8 cellular contexts compared by ENCODE assay signal in genomic region chr17:1590031-1590746, GRCh38. TPM values are rescaled to one million over a fixed set of nuclear protein-coding genes. Genes with fewer than 3 reads are reported as not detected.
DNase-seq lines count a peak whose midpoint lies in the region; ATAC-seq and TF ChIP-seq lines count a peak whose summit lies in the region.

No MANE protein-coding gene starts in this region.

- peaks cover 73% of the 10 kb centered on the region for H3K36me3 ChIP-seq in DOHH2 (ENCODE audit: control insufficient read depth, low read length)
- no peaks in the 10 kb centered on the region; the same call in 1 of the 2 replicates for H3K36me3 ChIP-seq in Karpas-422 (ENCODE audit: insufficient read depth, low read length)
- H3K36me3 ChIP-seq in CD8-positive, alpha-beta T cell (ENCODE audit: insufficient read depth, low read length), result no peaks in the 10 kb centered on the region

- H3K4me2 ChIP-seq in DOHH2 (ENCODE audit: low read length) (peak overlapping the region; percentile 21), Karpas-422 (ENCODE audit: low read depth, low read length, poor library complexity, severe bottlenecking) (no peak overlapping the region)

- peak overlapping the region; percentile 79 for H3K27ac Mint-ChIP-seq in chondrocyte (ENCODE audit: unreplicated experiment)
- no peak overlapping the region for H3K27ac Mint-ChIP-seq in CD8-positive, alpha-beta T cell

- no peaks in the 10 kb centered on the region for H4K20me1 ChIP-seq in DOHH2 (ENCODE audit: control insufficient read depth, insufficient read depth, low read depth, low read length)
- H4K20me1 ChIP-seq in Karpas-422 (ENCODE audit: insufficient read depth, low read depth, low read length), result no peaks in the 10 kb centered on the region

- peaks cover 18% of the 10 kb centered on the region for H3F3A ChIP-seq in DOHH2 (ENCODE audit: control insufficient read depth, insufficient read depth)

- in situ Hi-C loops in KBM-7 (cut with MboI; ENCODE audit: low pct_unique_long_range_greater_than_20kb, low sequenced_read_pairs), result no loop called here

- H3K9me3 Mint-ChIP-seq in chondrocyte (ENCODE audit: low read depth), result no peaks in the 10 kb centered on the region
- no peaks in the 10 kb centered on the region for H3K9me3 Mint-ChIP-seq in CD8-positive, alpha-beta T cell

- intact Hi-C loops in CD8-positive, alpha-beta T cell (cut with DNase I, micrococcal nuclease), result no loop called here

- H3K9me3 ChIP-seq in DOHH2 (ENCODE audit: control insufficient read depth, insufficient read depth, low read length) (no peaks in the 10 kb centered on the region), Karpas-422 (ENCODE audit: low read length) (no peaks in the 10 kb centered on the region)
- H3K9me3 ChIP-seq in CD8-positive, alpha-beta T cell (ENCODE audit: low read length), result no peaks in the 10 kb centered on the region

- H3K4me1 Mint-ChIP-seq in chondrocyte (ENCODE audit: low read depth), result peaks cover 44% of the 10 kb centered on the region
- peaks cover 11% of the 10 kb centered on the region for H3K4me1 Mint-ChIP-seq in CD8-positive, alpha-beta T cell (ENCODE audit: low read depth)

- no peaks in the 10 kb centered on the region for H3K27me3 Mint-ChIP-seq in chondrocyte (ENCODE audit: low read depth)
- no peaks in the 10 kb centered on the region for H3K27me3 Mint-ChIP-seq in CD8-positive, alpha-beta T cell (ENCODE audit: low read depth)

- peaks cover 60% of the 10 kb centered on the region for H3K4me1 ChIP-seq in DOHH2 (ENCODE audit: control insufficient read depth, low read length)
- H3K4me1 ChIP-seq in Karpas-422 (ENCODE audit: low read length), result peaks cover 23% of the 10 kb centered on the region
- H3K4me1 ChIP-seq in CD8-positive, alpha-beta T cell (ENCODE audit: insufficient read depth, low read length), result peaks cover 10% of the 10 kb centered on the region

- H3K9me2 ChIP-seq in DOHH2 (replicated peaks; ENCODE audit: control insufficient read depth, low read length) (no peaks in the 10 kb centered on the region), Karpas-422 (replicated peaks; ENCODE audit: insufficient read depth, low read length) (no peaks in the 10 kb centered on the region)

- H2AFZ ChIP-seq in Karpas-422 (ENCODE audit: low read length), result no peak overlapping the region

- H3K4me3 ChIP-seq in DOHH2 (ENCODE audit: low read length), result no peak overlapping the region
- no peak overlapping the region for H3K4me3 ChIP-seq in Karpas-422 (ENCODE audit: low read length)
- H3K4me3 ChIP-seq in CD8-positive, alpha-beta T cell (ENCODE audit: low read depth, low read length), result no peak overlapping the region

- CTCF ChIA-PET in CD8-positive, alpha-beta T cell (lab: Charles Lee), result no interaction called here

- H3K79me2 ChIP-seq in DOHH2 (ENCODE audit: control insufficient read depth, low read length), result peaks cover 14% of the 10 kb centered on the region
- no peaks in the 10 kb centered on the region for H3K79me2 ChIP-seq in Karpas-422 (ENCODE audit: low read length)

- no peak overlapping the region for H3K4me3 Mint-ChIP-seq in chondrocyte (ENCODE audit: unreplicated experiment)
- no peak overlapping the region for H3K4me3 Mint-ChIP-seq in CD8-positive, alpha-beta T cell

- no peaks in the 10 kb centered on the region for H3K27me3 ChIP-seq in DOHH2 (ENCODE audit: control insufficient read depth, low read length)
- H3K27me3 ChIP-seq in Karpas-422 (ENCODE audit: low read length), result no peaks in the 10 kb centered on the region
- no peaks in the 10 kb centered on the region for H3K27me3 ChIP-seq in CD8-positive, alpha-beta T cell (ENCODE audit: insufficient read depth, low read length)

- no peak for ATAC-seq in CD8-positive, alpha-beta T cell

- H3K27ac ChIP-seq in DOHH2 (ENCODE audit: low read depth, low read length) (peak overlapping the region; percentile 100), Karpas-422 (ENCODE audit: low read length) (no peak overlapping the region; the same call in 1 of the 2 replicates)
- no peak overlapping the region for H3K27ac ChIP-seq in CD8-positive, alpha-beta T cell (ENCODE audit: low read depth, low read length)

- no peaks in the 10 kb centered on the region for H3K36me3 Mint-ChIP-seq in chondrocyte (ENCODE audit: low read depth)
- no peaks in the 10 kb centered on the region for H3K36me3 Mint-ChIP-seq in CD8-positive, alpha-beta T cell

- TF ChIP-seq CTCF in DOHH2 (IDR thresholded peaks at IDR 0.05; ENCODE audit: low read depth, low read length, poor library complexity, severe bottlenecking), result no peak
- no peak for TF ChIP-seq CTCF in chondrocyte (IDR thresholded peaks at IDR 0.05)
- TF ChIP-seq CTCF in CD8-positive, alpha-beta T cell (IDR thresholded peaks at IDR 0.05), result no peak

- POLR2A ChIA-PET in CD8-positive, alpha-beta T cell (lab: Charles Lee), result no interaction called here

- no peak overlapping the region for H3K9ac ChIP-seq in Karpas-422 (ENCODE audit: low read length)

- peak; percentile 90 for DNase-seq in LoVo (ENCODE audit: low spot score)
- DNase-seq in chondrocyte (ENCODE audit: low spot score), result no peak
- peak; percentile 38 for DNase-seq in medulla oblongata (ENCODE audit: extremely low spot score)
- DNase-seq in NCI-H82 (lab: John Stamatoyannopoulos, UW), result no peak
- DNase-seq in Karpas-422, result no peak
- no peak for DNase-seq in CD8-positive, alpha-beta T cell
- DNase-seq in KBM-7, result no peak

RNA-seq across cellular contexts. Expression of gene PITPNA, which starts 27.6 kb away (rescaled TPM):
- 60.7 to 69.1 TPM (median 68.2 TPM) in 3 replicates for total RNA-seq in chondrocyte
- total RNA-seq in Karpas-422 (2014; rRNA removed; shearing (Covaris generic); ENCODE audit: low replicate concordance), result 26.2 and 28.9 TPM in 2 replicates
- 10 to 100 TPM; 25.6 to 27.2 TPM for total RNA-seq in CD8-positive, alpha-beta T cell

RNA-seq across cellular contexts. Expression of gene SLC43A2, which starts 38.4 kb away (rescaled TPM):
- 3.0 to 3.7 TPM (median 3.3 TPM) in 3 replicates for total RNA-seq in chondrocyte
- 10.0 and 10.8 TPM in 2 replicates for total RNA-seq in Karpas-422 (2014; rRNA removed; shearing (Covaris generic); ENCODE audit: low replicate concordance)
- 10 to 100 TPM in 1 of 2 experiments, 1 to 10 TPM in 1; 9.7 to 14.9 TPM for total RNA-seq in CD8-positive, alpha-beta T cell

RNA-seq across cellular contexts. Expression of gene SCARF1, which starts 55.3 kb away (rescaled TPM):
- 0.42 to 0.64 TPM (median 0.51 TPM) in 3 replicates for total RNA-seq in chondrocyte
- total RNA-seq in Karpas-422 (2014; rRNA removed; shearing (Covaris generic); ENCODE audit: low replicate concordance), result 0.18 TPM in 1 of 2 replicates, not detected in the other
- under 1 TPM; 0.25 to 0.49 TPM for total RNA-seq in CD8-positive, alpha-beta T cell

RNA-seq across cellular contexts. Expression of gene RILP, which starts 59.5 kb away (rescaled TPM):
- 1.8 to 2.0 TPM (median 1.8 TPM) in 3 replicates for total RNA-seq in chondrocyte
- 1.7 TPM in 1 of 2 replicates, not detected in the other for total RNA-seq in Karpas-422 (2014; rRNA removed; shearing (Covaris generic); ENCODE audit: low replicate concordance)
- 1 to 10 TPM; 1.1 to 1.4 TPM for total RNA-seq in CD8-positive, alpha-beta T cell

Comparison
In these comparisons a context has a peak if more than half of its experiments do, and no peak if none do; other contexts are left out.
1. DNase-seq: peak in LoVo (single experiment) and medulla oblongata (single experiment); none in chondrocyte (single experiment), NCI-H82 (single experiment), Karpas-422 (single experiment), CD8-positive, alpha-beta T cell (0 of 7) and KBM-7 (single experiment).